In the genomic region with DNA sequence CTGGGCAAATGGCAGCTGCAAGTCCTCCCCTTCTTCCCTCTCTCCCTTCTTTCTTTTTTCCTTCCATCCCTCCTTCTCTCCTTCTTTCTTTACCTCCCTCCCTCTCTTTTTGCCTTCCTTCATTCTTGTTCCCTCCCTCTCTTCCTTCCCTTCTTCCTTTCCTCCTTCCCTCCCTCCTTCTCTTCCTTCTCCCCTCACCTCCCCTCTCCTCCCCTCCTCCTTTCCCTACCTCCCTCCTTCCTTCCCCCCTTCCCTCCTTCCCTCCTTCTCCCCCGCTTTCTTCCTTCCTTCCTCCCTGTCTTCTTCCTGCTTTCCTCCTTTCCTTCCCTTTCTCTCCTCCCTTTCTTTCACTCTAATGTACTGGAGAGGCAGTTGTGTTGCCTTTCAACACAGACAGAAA, we compare ENCODE assay signal across 11 cellular contexts.
"Had no signal": no experiment of that assay in that cellular context is flagged by ENCODE, and none has a peak within 500 bp of the region (broad histone marks: within the 10 kb centered on the region; RNA-seq: fewer than 3 reads in every experiment).

No MANE protein-coding gene starts in this region.

- ATAC-seq: GM23338, HCT116 had no signal

- H3K27ac ChIP-seq: GM23248 had no signal

- FAIRE-seq: H1, H54 had no signal

- H3K36me3 ChIP-seq: HAP-1 had no signal

- H2AFZ ChIP-seq: GM23248, GM23338 had no signal

- H3K4me1 ChIP-seq: HAP-1 had no signal

- H3K4me2 ChIP-seq: GM23338 had no signal

- H3K4me3 ChIP-seq: GM23248, GM23338, HAP-1 had no signal

- DNase-seq: GM23248, GOT3, H7, H9, HCEC 1CT, HFFc6 had no signal

- H3K9ac ChIP-seq: GM23248 had no signal
